In genomic region chr6:659179-659578, GRCh38 we compare ENCODE assay signal across 27 cellular contexts. TPM values are rescaled to one million over a fixed set of nuclear protein-coding genes. Genes with fewer than 3 reads are reported as not detected.
DNase-seq lines count a peak whose midpoint lies in the region; ATAC-seq, FAIRE-seq and TF ChIP-seq lines count a peak whose summit lies in the region.
"Had no signal": no experiment of that assay in that cellular context is flagged by ENCODE, and none has a peak within 500 bp of the region (broad histone marks: within the 10 kb centered on the region; RNA-seq: fewer than 3 reads in every experiment).

No MANE protein-coding gene starts in this region.

- no peaks in the 10 kb centered on the region for H3K27me3 Mint-ChIP-seq in CD4-positive, CD25-positive, alpha-beta regulatory T cell
- H3K27me3 Mint-ChIP-seq in naive thymus-derived CD4-positive, alpha-beta T cell = no peaks in the 10 kb centered on the region

- peak overlapping the region in 2 of 3 donors; percentile 57 to 80 for H3K27ac Mint-ChIP-seq in CD4-positive, CD25-positive, alpha-beta regulatory T cell
- peak overlapping the region in 6 of 9 donors; percentile 3 to 62 (median 13) for H3K27ac Mint-ChIP-seq in naive thymus-derived CD4-positive, alpha-beta T cell
- H3K27ac Mint-ChIP-seq: HFFc6, immature natural killer cell, nephron had no signal

- H3F3A ChIP-seq in SK-N-SH (replicated peaks; ENCODE audit: insufficient read depth) = no peaks in the 10 kb centered on the region

- no peak overlapping the region for H3K4me3 Mint-ChIP-seq in CD4-positive, CD25-positive, alpha-beta regulatory T cell
- peak overlapping the region in 1 of 10 donors; percentile 18 for H3K4me3 Mint-ChIP-seq in naive thymus-derived CD4-positive, alpha-beta T cell
- H3K4me3 Mint-ChIP-seq: HFFc6, immature natural killer cell, nephron had no signal

- no peak; a peak in 1 of 4 replicates for TF ChIP-seq RAD21 in K562 (CRISPR knock-in tag; conservative IDR thresholded peaks at IDR 0.05 in 1 of 2, IDR thresholded peaks at IDR 0.05 in 1 of 2)
- TF ChIP-seq RAD21 in SK-N-SH (IDR thresholded peaks at IDR 0.05; ENCODE audit: low read length) = no peak

- H3K4me2 ChIP-seq in K562 (ENCODE audit: insufficient read depth, low read length) (no peak overlapping the region; the same call in 1 of the 2 replicates), SK-N-SH (no peak overlapping the region)

- CTCF ChIA-PET in K562 (lab: Yijun Ruan, JAX; ENCODE audit: low intra/inter-chr PET ratio) = no interaction called here
- CTCF ChIA-PET in naive thymus-derived CD4-positive, alpha-beta T cell (lab: Charles Lee) = no interaction called here
- CTCF ChIA-PET in SK-N-SH (lab: Yijun Ruan, JAX) = no interaction called here

- peaks cover 25% of the 10 kb centered on the region for H3K36me3 Mint-ChIP-seq in CD4-positive, CD25-positive, alpha-beta regulatory T cell
- H3K36me3 Mint-ChIP-seq in naive thymus-derived CD4-positive, alpha-beta T cell = peaks cover 12 to 39% (median 32%) of the 10 kb centered on the region in 5 donors

- no peak overlapping the region for H3K4me3 ChIP-seq in CD4-positive, CD25-positive, alpha-beta regulatory T cell (ENCODE audit: low read depth, low read length)
- 0 out of 2 replicates have a peak overlapping the region, but pooled peaks have one; percentile 30 for H3K4me3 ChIP-seq in HUES48 (ENCODE audit: low read depth, low read length)
- no peak overlapping the region for H3K4me3 ChIP-seq in K562
- no peak overlapping the region for H3K4me3 ChIP-seq in naive thymus-derived CD4-positive, alpha-beta T cell (ENCODE audit: low read length)
- H3K4me3 ChIP-seq in SK-N-SH (ENCODE audit: low read depth in 2 of 2, low read length in 1 of 2) = no peak overlapping the region
- H3K4me3 ChIP-seq in SJCRH30 = no peak overlapping the region
- H3K4me3 ChIP-seq: cardiac muscle cell had no signal

- no peak for FAIRE-seq in K562 (lab: Jason Lieb, UNC)
- FAIRE-seq: G401.6, TTC549 had no signal

- peak in 2 of 3 experiments; percentile 1 to 21; a peak in 1 of 6 replicates for TF ChIP-seq CTCF in K562 (IDR thresholded peaks at IDR 0.05 in 2 of 3, conservative IDR thresholded peaks at IDR 0.05 in 1 of 3; ENCODE audit: insufficient read depth in 2 of 3, low read depth in 1 of 3, low read length in 3 of 3)
- TF ChIP-seq CTCF in SK-N-SH (IDR thresholded peaks at IDR 0.05) = no peak

- no peaks in the 10 kb centered on the region for H3K27me3 ChIP-seq in CD4-positive, CD25-positive, alpha-beta regulatory T cell (ENCODE audit: control insufficient read depth, insufficient read depth, low read length)
- H3K27me3 ChIP-seq in HUES48 (ENCODE audit: control insufficient read depth, insufficient read depth, low read length) (no peaks in the 10 kb centered on the region), K562 (ENCODE audit: control insufficient read depth in 2 of 2, insufficient read depth in 2 of 2, low read length in 2 of 2) (no peaks in the 10 kb centered on the region), SK-N-SH (ENCODE audit: insufficient read depth) (no peaks in the 10 kb centered on the region), SJCRH30 (no peaks in the 10 kb centered on the region)
- H3K27me3 ChIP-seq in naive thymus-derived CD4-positive, alpha-beta T cell (ENCODE audit: control insufficient read depth in 2 of 2, insufficient read depth in 2 of 2, low read length in 2 of 2) = no peaks in the 10 kb centered on the region
- H3K27me3 ChIP-seq: cardiac muscle cell had no signal

- H3K9me1 ChIP-seq in K562 (ENCODE audit: control insufficient read depth, insufficient read depth, low read length) = no peaks in the 10 kb centered on the region

- peaks cover 51 to 64% (median 62%) of the 10 kb centered on the region in 4 donors for H3K4me1 Mint-ChIP-seq in CD4-positive, CD25-positive, alpha-beta regulatory T cell
- H3K4me1 Mint-ChIP-seq in naive thymus-derived CD4-positive, alpha-beta T cell = peaks cover 47 to 74% (median 59%) of the 10 kb centered on the region in 7 donors

- no peak for DNase-seq in CD4-positive, CD25-positive, alpha-beta regulatory T cell
- DNase-seq in K562 (ENCODE audit: extremely low read depth in 1 of 4, low spot score in 3 of 4) = peak in 1 of 4 experiments; percentile 32
- DNase-seq in naive thymus-derived CD4-positive, alpha-beta T cell = no peak
- DNase-seq in SW480 (ENCODE audit: low spot score) = no peak
- no peak for DNase-seq in SK-N-SH
- DNase-seq in SJCRH30 = no peak
- DNase-seq in NCI-H1417 (lab: John Stamatoyannopoulos, UW) = no peak
- DNase-seq: activated CD4-positive, alpha-beta T cell treated with anti-CD3 and anti-CD28 coated beads, Interleukin-2, amount 50 U/mL, for 1 hour; amniotic stem cell; dermis blood vessel endothelial cell; HFFc6; immature natural killer cell; Karpas-422; NCI-H1048; NCI-H2029; NCI-H345; NCI-H82; stimulated activated CD4-positive, alpha-beta T cell treated with anti-CD3 and anti-CD28 coated beads, Interleukin-15, amount 100 ng/mL, for 24 hours had no signal

- H3K9me2 ChIP-seq in SK-N-SH = no peaks in the 10 kb centered on the region

- BruUV-seq in K562 (replicated peaks; lab: Mats Ljungman, UMichigan) = no TSS peak

- in situ Hi-C loops in K562 (cut with MboI) = no loop called here

- H3K36me3 ChIP-seq in CD4-positive, CD25-positive, alpha-beta regulatory T cell (ENCODE audit: control insufficient read depth, insufficient read depth, low read length) = peaks cover 8% of the 10 kb centered on the region
- H3K36me3 ChIP-seq in HUES48 (ENCODE audit: control insufficient read depth, insufficient read depth, low read length) (peaks cover 7% of the 10 kb centered on the region), K562 (ENCODE audit: control insufficient read depth, insufficient read depth, low read length) (peaks cover 6% of the 10 kb centered on the region; the same call in 1 of the 3 replicates), SK-N-SH (replicated peaks in 1 of 2; ENCODE audit: control insufficient read depth in 1 of 2, insufficient read depth in 2 of 2, low read length in 1 of 2) (no peaks in the 10 kb centered on the region), SJCRH30 (no peaks in the 10 kb centered on the region)
- H3K36me3 ChIP-seq in naive thymus-derived CD4-positive, alpha-beta T cell (ENCODE audit: control insufficient read depth in 2 of 3, insufficient read depth in 3 of 3, low read length in 3 of 3) = peaks cover 0 to 11% (median 0%) of the 10 kb centered on the region in 3 experiments
- H3K36me3 ChIP-seq: cardiac muscle cell had no signal

- H3K27ac ChIP-seq in CD4-positive, CD25-positive, alpha-beta regulatory T cell (ENCODE audit: insufficient read depth, low read length, poor library complexity, severe bottlenecking) = no peak overlapping the region
- H3K27ac ChIP-seq in HUES48 (ENCODE audit: low read depth, low read length) = peak overlapping the region; percentile 95
- peak overlapping the region; percentile 44 for H3K27ac ChIP-seq in K562 (ENCODE audit: extremely low read depth, low read depth, low read length)
- H3K27ac ChIP-seq in naive thymus-derived CD4-positive, alpha-beta T cell (ENCODE audit: low read depth, low read length) = no peak overlapping the region
- H3K27ac ChIP-seq in SK-N-SH (ENCODE audit: low read depth in 2 of 2, low read length in 1 of 2) = no peak overlapping the region
- H3K27ac ChIP-seq in SJCRH30 = no peak overlapping the region
- H3K27ac ChIP-seq: C4-2B, cardiac muscle cell had no signal

- ATAC-seq in CD4-positive, CD25-positive, alpha-beta regulatory T cell (ENCODE audit: low read depth in 2 of 2) = no peak
- ATAC-seq in K562 = peak; percentile 45
- no peak for ATAC-seq in naive thymus-derived CD4-positive, alpha-beta T cell
- ATAC-seq: left lobe of liver, Right ventricle myocardium inferior, sciatic nerve had no signal

- POLR2A ChIA-PET in K562 (lab: Yijun Ruan, JAX) (interaction anchor here (1.1 to 1.4 kb wide), 5 partner anchors 9 to 38 kb away, joined by 3 to 5 read pairs (median 3); no protein-coding TSS in a partner anchor), SK-N-SH (lab: Yijun Ruan, JAX) (no interaction called here)
- POLR2A ChIA-PET in naive thymus-derived CD4-positive, alpha-beta T cell (lab: Charles Lee) = no interaction called here

- peaks cover 0 to 2% (median 0%) of the 10 kb centered on the region in 7 donors for H3K9me3 Mint-ChIP-seq in CD4-positive, CD25-positive, alpha-beta regulatory T cell
- H3K9me3 Mint-ChIP-seq in naive thymus-derived CD4-positive, alpha-beta T cell = peaks cover 0 to 4% (median under 1%) of the 10 kb centered on the region in 11 donors
- H3K9me3 Mint-ChIP-seq: HFFc6, immature natural killer cell had no signal

- no peaks in the 10 kb centered on the region for H3K9me3 ChIP-seq in CD4-positive, CD25-positive, alpha-beta regulatory T cell (ENCODE audit: control insufficient read depth in 2 of 2, low read length in 2 of 2)
- H3K9me3 ChIP-seq in HUES48 (ENCODE audit: control insufficient read depth, insufficient read depth, low read length) (no peaks in the 10 kb centered on the region), K562 (replicated peaks; ENCODE audit: control insufficient read depth, insufficient read depth, low read depth, low read length) (no peaks in the 10 kb centered on the region), SK-N-SH (no peaks in the 10 kb centered on the region), SJCRH30 (replicated peaks) (no peaks in the 10 kb centered on the region)
- H3K9me3 ChIP-seq in naive thymus-derived CD4-positive, alpha-beta T cell (ENCODE audit: control insufficient read depth in 2 of 3, low read length in 3 of 3) = no peaks in the 10 kb centered on the region

- no peaks in the 10 kb centered on the region; the same call in 1 of the 2 replicates for H4K20me1 ChIP-seq in K562 (replicated peaks; ENCODE audit: control insufficient read depth, insufficient read depth, low read length)
- peaks cover 6% of the 10 kb centered on the region; the same call in 1 of the 2 replicates for H4K20me1 ChIP-seq in SK-N-SH (ENCODE audit: insufficient read depth)

- H2AFZ ChIP-seq in K562 (ENCODE audit: low read depth, low read length) = no peak overlapping the region
- H2AFZ ChIP-seq in SK-N-SH (ENCODE audit: low read depth) = no peak overlapping the region

- H3K9ac ChIP-seq in HUES48 (ENCODE audit: low read depth, low read length) (peak overlapping the region; percentile 67), K562 (ENCODE audit: insufficient read depth in 1 of 2, low read depth in 2 of 2, low read length in 2 of 2) (peak overlapping the region; percentile 35 to 46; a peak in 2 of 4 replicates), SK-N-SH (no peak overlapping the region)

- TF ChIP-seq POLR2A in K562 (conservative IDR thresholded peaks at IDR 0.05) = no peak

- TF ChIP-seq EP300 in K562 (IDR thresholded peaks at IDR 0.05; ENCODE audit: low read length) (no peak), SK-N-SH (IDR thresholded peaks at IDR 0.05; ENCODE audit: borderline replicate concordance in 1 of 2, low read depth in 1 of 2, low read length in 1 of 2) (no peak)

- peaks cover 17% of the 10 kb centered on the region for H3K4me1 ChIP-seq in CD4-positive, CD25-positive, alpha-beta regulatory T cell (ENCODE audit: control insufficient read depth, insufficient read depth, low read length, poor library complexity, severe bottlenecking)
- peaks cover 62% of the 10 kb centered on the region for H3K4me1 ChIP-seq in HUES48 (ENCODE audit: control insufficient read depth, insufficient read depth, low read length)
- H3K4me1 ChIP-seq in K562 (replicated peaks in 1 of 2; ENCODE audit: control insufficient read depth in 2 of 2, insufficient read depth in 2 of 2, low read length in 2 of 2) = peaks cover 23 to 25% of the 10 kb centered on the region in 2 experiments
- H3K4me1 ChIP-seq in naive thymus-derived CD4-positive, alpha-beta T cell (ENCODE audit: control insufficient read depth in 2 of 2, insufficient read depth in 2 of 2, low read length in 2 of 2) = peaks cover 12 to 23% of the 10 kb centered on the region in 2 donors
- H3K4me1 ChIP-seq in SK-N-SH (ENCODE audit: control insufficient read depth in 1 of 2, insufficient read depth in 2 of 2, low read depth in 1 of 2, low read length in 1 of 2) = peaks cover 3 to 4% of the 10 kb centered on the region in 2 experiments; a peak in 2 of 4 replicates
- H3K4me1 ChIP-seq in SJCRH30 = no peaks in the 10 kb centered on the region

- WGBS in K562 (ENCODE audit: insufficient coverage, low coverage, missing lambda C conversion rate) = 69% methylated on average over 5 of the region's 5 CpGs
- WGBS in SK-N-SH (ENCODE audit: low lambda C conversion rate) = 95% methylated on average over 5 of the region's 5 CpGs

- intact Hi-C loops in K562 (cut with micrococcal nuclease) = loop anchor here (2.0 to 5.0 kb wide), 2 partner anchors 54 to 67 kb away; no protein-coding TSS in a partner anchor
- intact Hi-C loops in naive thymus-derived CD4-positive, alpha-beta T cell (cut with micrococcal nuclease) = no loop called here

- H3K79me2 ChIP-seq in K562 (ENCODE audit: control insufficient read depth, insufficient read depth, low read length) (peaks cover 32% of the 10 kb centered on the region), SK-N-SH (ENCODE audit: insufficient read depth) (peaks cover 46% of the 10 kb centered on the region)

RNA-seq across cellular contexts. Expression of gene HUS1B, which starts 2.3 kb away (rescaled TPM):
- 4.8 TPM for total RNA-seq in CD4-positive, CD25-positive, alpha-beta regulatory T cell
- 1 to 10 TPM in 3 of 4 donors, under 1 TPM in 1; 0.83 to 2.4 (median 1.6) TPM for polyA plus RNA-seq in CD4-positive, CD25-positive, alpha-beta regulatory T cell
- 5.6 and 5.8 TPM in 2 replicates for total RNA-seq in K562 (2011; cell fraction: chromatin; rRNA removed; ENCODE audit: low replicate concordance)
- 2.8 and 3.8 TPM in 2 replicates for total RNA-seq in K562 (2011; cell fraction: nucleolus; rRNA removed)
- total RNA-seq in K562 (2011; cell fraction: nucleoplasm; rRNA removed) = 2.7 and 4.0 TPM in 2 replicates
- total RNA-seq in K562 (2014; rRNA removed) (1.1 and 1.3 TPM in 2 replicates), K562 (2014; rRNA removed; fragmentation: Illumina TruSeq; extraction: Trizol) (0.44 and 0.67 TPM in 2 replicates), K562 (2015; rRNA removed; fragmentation: Illumina TruSeq; extraction: Trizol) (0.57 and 0.69 TPM in 2 replicates), K562 (2021) (1.0 and 1.4 TPM in 2 replicates)
- polyA plus RNA-seq in K562 (2011; rRNA removed) (0.29 and 0.31 TPM in 2 replicates), K562 (2014; fragmentation: Illumina TruSeq; extraction: Trizol) (0.16 and 0.32 TPM in 2 replicates), K562 (2014; fragmentation: Nextera tagmentation; extraction: Ambion mirVana) (under 1 TPM in 1 of 2 experiments, not detected in 1; 0.32 TPM), K562 (2014; rRNA removed) (0.32 TPM in 1 of 2 replicates, not detected in the other), SK-N-SH (2012; rRNA removed) (0.19 and 0.30 TPM in 2 replicates)
- polyA plus RNA-seq in K562 (2011; cell fraction: cytosol; rRNA removed) = 0.25 and 0.40 TPM in 2 replicates
- polyA plus RNA-seq in K562 (2011; cell fraction: nucleus; rRNA removed) = 0.74 and 1.4 TPM in 2 replicates
- 0.39 and 0.64 TPM in 2 replicates for polyA plus RNA-seq in K562 (2012)
- polyA minus RNA-seq in K562 (2011; rRNA and poly(A)+ RNA removed) = 0.63 and 0.74 TPM in 2 replicates
- polyA minus RNA-seq in K562 (2011; cell fraction: cytosol; rRNA and poly(A)+ RNA removed) = 1.4 TPM in 1 of 2 replicates, not detected in the other
- polyA minus RNA-seq in K562 (2011; cell fraction: nucleus; rRNA and poly(A)+ RNA removed) = 2.6 TPM in 2 replicates
- 1 to 10 TPM; 1.4 to 3.5 (median 2.4) TPM for total RNA-seq in naive thymus-derived CD4-positive, alpha-beta T cell
- polyA plus RNA-seq in naive thymus-derived CD4-positive, alpha-beta T cell = 1 to 10 TPM; 1.1 to 1.4 TPM
- polyA plus RNA-seq in SK-N-SH (2012; cell fraction: cytosol; rRNA removed) = 0.27 and 0.31 TPM in 2 replicates
- 0.57 and 0.86 TPM in 2 replicates for polyA plus RNA-seq in SK-N-SH (2012; cell fraction: nucleus; rRNA removed)
- 0.10 and 0.15 TPM in 2 replicates for total RNA-seq in SJCRH30 (2014; rRNA removed; shearing (Covaris generic))
- total RNA-seq: Right ventricle myocardium inferior had no signal
- polyA plus RNA-seq: cardiac muscle cell had no signal

RNA-seq across cellular contexts. Expression of gene EXOC2, which starts 33.8 kb away (rescaled TPM):
- 35.9 TPM for total RNA-seq in CD4-positive, CD25-positive, alpha-beta regulatory T cell
- 10 to 100 TPM; 33.1 to 43.6 (median 39.4) TPM for polyA plus RNA-seq in CD4-positive, CD25-positive, alpha-beta regulatory T cell
- total RNA-seq in K562 (2011; cell fraction: chromatin; rRNA removed; ENCODE audit: low replicate concordance) = 29.0 and 54.6 TPM in 2 replicates
- total RNA-seq in K562 (2011; cell fraction: nucleolus; rRNA removed) = 15.0 and 20.5 TPM in 2 replicates
- total RNA-seq in K562 (2011; cell fraction: nucleoplasm; rRNA removed) = 22.8 and 25.9 TPM in 2 replicates
- 20.8 and 23.0 TPM in 2 replicates for total RNA-seq in K562 (2014; rRNA removed)
- total RNA-seq in K562 (2014; rRNA removed; fragmentation: Illumina TruSeq; extraction: Trizol) = 27.9 and 28.6 TPM in 2 replicates
- total RNA-seq in K562 (2015; rRNA removed; fragmentation: Illumina TruSeq; extraction: Trizol) = 24.1 and 27.4 TPM in 2 replicates
- total RNA-seq in K562 (2021) = 24.4 and 24.7 TPM in 2 replicates
- polyA plus RNA-seq in K562 (2011; rRNA removed) = 22.5 and 30.2 TPM in 2 replicates
- polyA plus RNA-seq in K562 (2011; cell fraction: cytosol; rRNA removed) = 17.0 and 18.6 TPM in 2 replicates
- polyA plus RNA-seq in K562 (2011; cell fraction: nucleus; rRNA removed) = 18.1 and 20.1 TPM in 2 replicates
- polyA plus RNA-seq in K562 (2012) = 20.4 TPM in 2 replicates
- 20.2 and 24.2 TPM in 2 replicates for polyA plus RNA-seq in K562 (2014; fragmentation: Illumina TruSeq; extraction: Trizol)
- 10 to 100 TPM; 12.2 to 18.0 TPM for polyA plus RNA-seq in K562 (2014; fragmentation: Nextera tagmentation; extraction: Ambion mirVana)
- 17.0 and 23.6 TPM in 2 replicates for polyA plus RNA-seq in K562 (2014; rRNA removed)
- 66.5 and 74.5 TPM in 2 replicates for polyA minus RNA-seq in K562 (2011; rRNA and poly(A)+ RNA removed)
- polyA minus RNA-seq in K562 (2011; cell fraction: cytosol; rRNA and poly(A)+ RNA removed) = 17.9 and 26.4 TPM in 2 replicates
- 22.2 and 34.4 TPM in 2 replicates for polyA minus RNA-seq in K562 (2011; cell fraction: nucleus; rRNA and poly(A)+ RNA removed)
- 10 to 100 TPM; 26.7 to 40.6 (median 38.8) TPM for total RNA-seq in naive thymus-derived CD4-positive, alpha-beta T cell
- 10 to 100 TPM; 33.9 to 45.4 TPM for polyA plus RNA-seq in naive thymus-derived CD4-positive, alpha-beta T cell
- polyA plus RNA-seq in SK-N-SH (2012; rRNA removed) = 10.6 and 12.8 TPM in 2 replicates
- 11.2 and 12.4 TPM in 2 replicates for polyA plus RNA-seq in SK-N-SH (2012; cell fraction: cytosol; rRNA removed)
- polyA plus RNA-seq in SK-N-SH (2012; cell fraction: nucleus; rRNA removed) = 9.3 and 16.9 TPM in 2 replicates
- 20.1 and 22.3 TPM in 2 replicates for total RNA-seq in SJCRH30 (2014; rRNA removed; shearing (Covaris generic))

Comparison
In these comparisons a context has a peak if more than half of its experiments do, and no peak if none do; other contexts are left out.
1. H3K27ac ChIP-seq: peak in HUES48 (single experiment) and K562 (single experiment); none in CD4-positive, CD25-positive, alpha-beta regulatory T cell (single experiment), naive thymus-derived CD4-positive, alpha-beta T cell (single experiment), SK-N-SH (0 of 2) and SJCRH30 (single experiment).